ENCODE assay signal across 10 cellular contexts in the genomic region with DNA sequence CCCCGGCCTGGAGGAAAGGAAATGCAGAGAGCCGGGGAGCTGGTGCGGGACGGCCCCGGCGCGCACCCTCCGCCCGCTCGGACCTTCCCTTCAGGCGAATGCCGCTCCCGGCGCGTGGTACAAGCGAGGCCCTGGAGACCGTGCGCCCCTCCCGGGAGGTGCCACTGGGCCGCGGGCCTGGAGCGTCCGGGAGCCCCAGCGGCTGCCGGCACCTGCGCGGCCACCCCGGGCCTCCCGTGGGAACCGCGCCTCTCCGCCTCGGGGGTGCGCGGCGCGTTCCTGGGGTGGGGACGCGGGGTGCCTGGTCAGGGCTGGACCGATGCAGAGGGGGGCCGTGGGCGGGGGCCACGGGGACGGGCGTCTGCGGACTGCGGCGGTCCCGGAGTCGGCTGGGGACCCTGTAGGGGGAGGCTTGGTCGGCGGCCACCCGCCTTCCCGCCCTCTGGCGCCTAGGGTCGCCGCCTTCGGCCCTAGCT. TPM values are rescaled to one million over a fixed set of nuclear protein-coding genes. Genes with fewer than 3 reads are reported as not detected.
A peak's percentile ranks its signal among the peaks of the same experiment; 100 is the strongest.
DNase-seq lines count a peak whose midpoint lies in the region; ATAC-seq, FAIRE-seq and TF ChIP-seq lines count a peak whose summit lies in the region.
"Had no signal": no experiment of that assay in that cellular context is flagged by ENCODE, and none has a peak within 500 bp of the region (broad histone marks: within the 10 kb centered on the region; RNA-seq: fewer than 3 reads in every experiment).

No MANE protein-coding gene starts in this region.

- H4K8ac ChIP-seq in H1 (ENCODE audit: extremely low read depth, insufficient read depth, low read length) = peak overlapping the region; percentile 53; the same call in 1 of the 2 replicates

- H3K27ac ChIP-seq in H1 (ENCODE audit: low read depth, low read length) = no peak overlapping the region

- H3K9ac ChIP-seq in H1 (replicated peaks in 1 of 4; ENCODE audit: extremely low read depth in 1 of 4, low read depth in 3 of 4, low read length in 3 of 4) = peak overlapping the region in 1 of 4 experiments; percentile 58; a peak in 2 of 7 replicates

- H3K4me3 ChIP-seq in AG09309 (ENCODE audit: control insufficient read depth, low read depth, low read length) = peak overlapping the region; percentile 38
- H3K4me3 ChIP-seq in H1 (ENCODE audit: extremely low read depth in 1 of 4, insufficient read depth in 2 of 4, low read depth in 3 of 4, low read length in 4 of 4) = peak overlapping the region; percentile 55 to 62 (median 60)

- no peak overlapping the region for H2BK12ac ChIP-seq in H1 (ENCODE audit: low read depth, low read length)

- H2BK20ac ChIP-seq in H1 (ENCODE audit: low read length) = no peak overlapping the region

- peaks cover 56 to 80% (median 78%) of the 10 kb centered on the region in 3 donors for H3K27me3 Mint-ChIP-seq in naive B cell

- POLR2A ChIA-PET in H1 (lab: Charles Lee; ENCODE audit: partially characterized antibody) = interaction anchor here (0.6 to 1.7 kb wide), 6 partner anchors 9 to 186 kb away, joined by 3 to 6 read pairs (median 3); no protein-coding TSS in a partner anchor

- H3K18ac ChIP-seq in H1 (ENCODE audit: extremely low read depth, low read length) = peak overlapping the region; percentile 72; the same call in 1 of the 2 replicates

- no peak for FAIRE-seq in H1 (lab: Jason Lieb, UNC)

- H4K20me1 ChIP-seq in H1 (replicated peaks in 1 of 2; ENCODE audit: control insufficient read depth in 1 of 2, insufficient read depth in 2 of 2, low read length in 2 of 2) = peaks cover 3 to 4% of the 10 kb centered on the region in 2 experiments

- peaks cover 5% of the 10 kb centered on the region for H3K79me1 ChIP-seq in H1 (ENCODE audit: low read depth, low read length)

- 0% methylated on average over 42 of the region's 58 CpGs; no CpG with 5 or more reads in 1 of the 2 experiments for WGBS in H1 (ENCODE audit: extremely low coverage in 1 of 2, insufficient coverage in 1 of 2, insufficient read length in 1 of 2, insufficient replicate concordance in 2 of 2, low coverage in 1 of 2, low lambda C conversion rate in 2 of 2, missing lambda C conversion rate in 1 of 2), 2 experiments

- H3K4me1 Mint-ChIP-seq in naive B cell = peaks cover 52 to 77% (median 54%) of the 10 kb centered on the region in 3 donors

- no peaks in the 10 kb centered on the region for H3K9me3 Mint-ChIP-seq in naive B cell

- no peak overlapping the region for H2AK5ac ChIP-seq in H1 (ENCODE audit: low read depth, low read length)

- H4K5ac ChIP-seq in H1 (ENCODE audit: insufficient read length, low read depth, low read length) = no peak overlapping the region

- H3K23me2 ChIP-seq in H1 (ENCODE audit: low read depth, low read length) = peaks cover 22% of the 10 kb centered on the region

- peaks cover 3 to 54% (median 34%) of the 10 kb centered on the region in 4 experiments for H3K4me1 ChIP-seq in H1 (replicated peaks in 1 of 4; ENCODE audit: control insufficient read depth in 3 of 4, insufficient read depth in 4 of 4, low read length in 3 of 4)

- H3K4me3 Mint-ChIP-seq in naive B cell = peak overlapping the region in 5 of 8 donors; percentile 12 to 92 (median 84)

- H3K27ac Mint-ChIP-seq in naive B cell = no peak overlapping the region

- H3K14ac ChIP-seq in H1 (ENCODE audit: insufficient read length) = no peak overlapping the region

- H2BK120ac ChIP-seq in H1 (replicated peaks; ENCODE audit: low read depth, low read length) = no peak overlapping the region

- ATAC-seq in naive B cell (ENCODE audit: low read depth in 2 of 2) (peak; percentile 16 to 23), HG03571 (IDR thresholded peaks at IDR 0.05; ENCODE audit: unreplicated experiment) (no peak), GM21737 (IDR thresholded peaks at IDR 0.05; ENCODE audit: unreplicated experiment) (no peak)

- H3K36me3 Mint-ChIP-seq in naive B cell = peaks cover 0 to 9% of the 10 kb centered on the region in 2 donors
- H3K36me3 Mint-ChIP-seq: brain had no signal

- H4K91ac ChIP-seq in H1 (replicated peaks; ENCODE audit: insufficient read length, low read length) = no peak overlapping the region

- H2BK15ac ChIP-seq in H1 (ENCODE audit: low read length) = no peak overlapping the region

- peaks cover 0 to 10% of the 10 kb centered on the region in 2 experiments; a peak in 2 of 4 replicates for H3K79me2 ChIP-seq in H1 (ENCODE audit: control insufficient read depth in 1 of 2, insufficient read depth in 2 of 2, low read length in 2 of 2)

- 0 out of 8 replicates have a peak, but pooled peaks cover 0 to 3% (median 0%) of the 10 kb centered on the region in 4 experiments for H3K36me3 ChIP-seq in H1 (ENCODE audit: control insufficient read depth in 2 of 4, insufficient read depth in 4 of 4, low read length in 3 of 4)

- DNase-seq in AG09309 (ENCODE audit: low read depth) (no peak), HuH-7 (ENCODE audit: low spot score) (peak; percentile 61), H1 (ENCODE audit: low read depth in 1 of 2, low spot score in 2 of 2) (no peak), naive B cell (no peak), amniotic stem cell (lab: John Stamatoyannopoulos, UW) (no peak), SIG-M5 treated with dmso at 0.1 percent for 504 hours (lab: John Stamatoyannopoulos, UW; ENCODE audit: unreplicated experiment) (no peak)
- DNase-seq: NCI-H1092 treated with DMSO at 0.1 percent for 48 hours had no signal

- H3K4ac ChIP-seq in H1 (replicated peaks; ENCODE audit: insufficient read length, low read depth, low read length) = no peak overlapping the region

- no peak for TF ChIP-seq EP300 in H1 (IDR thresholded peaks at IDR 0.05; ENCODE audit: borderline replicate concordance in 1 of 2, low read depth in 2 of 2, low read length in 2 of 2)

- no peak for TF ChIP-seq POLR2A in H1 (IDR thresholded peaks at IDR 0.05; ENCODE audit: control extremely low read depth in 1 of 2, low read depth in 2 of 2, low read length in 2 of 2)

- peak overlapping the region; percentile 89 to 96 for H3K4me2 ChIP-seq in H1 (ENCODE audit: insufficient read depth in 1 of 2, low read depth in 2 of 2, low read length in 2 of 2)

- no peak overlapping the region for H2AFZ ChIP-seq in H1 (ENCODE audit: low read length)

- no peak overlapping the region for H3K56ac ChIP-seq in H1 (replicated peaks; ENCODE audit: insufficient read length, low read depth, low read length)

- TF ChIP-seq CTCF in AG09309 (IDR thresholded peaks at IDR 0.05; ENCODE audit: control insufficient read depth, insufficient read depth, low read depth, low read length, missing control alignments) (no peak), H1 (IDR thresholded peaks at IDR 0.05; ENCODE audit: control extremely low read depth in 1 of 3, insufficient read depth in 1 of 3, low read depth in 1 of 3, low read length in 3 of 3) (no peak)

- peaks cover 6 to 29% (median 20%) of the 10 kb centered on the region in 4 experiments for H3K27me3 ChIP-seq in H1 (replicated peaks in 1 of 4; ENCODE audit: control insufficient read depth in 3 of 4, extremely low read depth in 1 of 4, insufficient read depth in 3 of 4, low read length in 3 of 4)

- H2BK5ac ChIP-seq in H1 (ENCODE audit: low read depth, low read length) = no peak overlapping the region

- TF ChIP-seq RAD21 in H1 (IDR thresholded peaks at IDR 0.05 in 1 of 2, conservative IDR thresholded peaks at IDR 0.05 in 1 of 2; ENCODE audit: low read depth in 2 of 2, low read length in 2 of 2) = no peak

- H3K9me3 ChIP-seq in H1 (ENCODE audit: insufficient read depth in 2 of 2, low read depth in 1 of 2, low read length in 1 of 2) = no peaks in the 10 kb centered on the region

- no peak overlapping the region for H3K23ac ChIP-seq in H1 (ENCODE audit: insufficient read length)

- CTCF ChIA-PET in H1 (lab: Charles Lee; ENCODE audit: partially characterized antibody) = interaction anchor here (0.6 to 0.8 kb wide), 2 partner anchors 18 to 65 kb away, joined by 3 read pairs; no protein-coding TSS in a partner anchor

TF ChIP-seq in H1, 55 proteins besides CTCF, POLR2A, EP300 and RAD21:
- TF ChIP-seq, protein P1, sequence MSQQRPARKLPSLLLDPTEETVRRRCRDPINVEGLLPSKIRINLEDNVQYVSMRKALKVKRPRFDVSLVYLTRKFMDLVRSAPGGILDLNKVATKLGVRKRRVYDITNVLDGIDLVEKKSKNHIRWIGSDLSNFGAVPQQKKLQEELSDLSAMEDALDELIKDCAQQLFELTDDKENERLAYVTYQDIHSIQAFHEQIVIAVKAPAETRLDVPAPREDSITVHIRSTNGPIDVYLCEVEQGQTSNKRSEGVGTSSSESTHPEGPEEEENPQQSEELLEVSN (IDR thresholded peaks at IDR 0.05) = 0 out of 2 replicates have a peak, but pooled peaks have one; percentile 0
- no peak for TF ChIP-seq ZNF274 (IDR thresholded peaks at IDR 0.05; ENCODE audit: borderline replicate concordance, extremely low read depth, low read length)

RNA-seq across cellular contexts. Expression of a gene that starts 0.5 kb away (rescaled TPM):
- total RNA-seq in H1 (2021; fragmentation: NEBNext Ultra II Directional; extraction: Animal tissue kit (Norgen Biotek cat#: 25700)) = 14.8 and 15.9 TPM in 2 replicates
- 25.6 and 33.7 TPM in 2 replicates for polyA plus RNA-seq in H1 (2011; rRNA removed)
- polyA plus RNA-seq in H1 (2011; cell fraction: cytosol; rRNA removed) = 34.9 TPM
- 176 TPM for polyA plus RNA-seq in H1 (2011; cell fraction: nucleus; rRNA removed)
- polyA plus RNA-seq in H1 (2012, experiment 1 of 2) = 23.8 to 37.0 TPM (median 27.7 TPM) in 4 replicates
- 10.2 TPM for polyA plus RNA-seq in H1 (2012, experiment 2 of 2)
- polyA plus RNA-seq in H1 (2013, experiment 1 of 2) = 4.1 TPM
- polyA plus RNA-seq in H1 (2013, experiment 2 of 2) = 3.1 TPM
- 22.0 and 24.4 TPM in 2 replicates for polyA minus RNA-seq in H1 (2011; rRNA and poly(A)+ RNA removed)
- polyA minus RNA-seq in H1 (2011; cell fraction: cytosol; rRNA and poly(A)+ RNA removed) = 22.1 TPM
- polyA minus RNA-seq in H1 (2011; cell fraction: nucleus; rRNA and poly(A)+ RNA removed) = 58.7 TPM
- under 1 TPM in 5 of 6 donors, not detected in 1; 0.38 to 0.76 (median 0.59) TPM for polyA plus RNA-seq in naive B cell (ENCODE audit: low read depth in 6 of 6)

Comparison
In these comparisons a context has a peak if more than half of its experiments do, and no peak if none do; other contexts are left out.
1. ATAC-seq: peak in naive B cell (2 of 2); none in HG03571 (single experiment) and GM21737 (single experiment).